Comparison of ENCODE assay signal across 8 cellular contexts in the genomic region with DNA sequence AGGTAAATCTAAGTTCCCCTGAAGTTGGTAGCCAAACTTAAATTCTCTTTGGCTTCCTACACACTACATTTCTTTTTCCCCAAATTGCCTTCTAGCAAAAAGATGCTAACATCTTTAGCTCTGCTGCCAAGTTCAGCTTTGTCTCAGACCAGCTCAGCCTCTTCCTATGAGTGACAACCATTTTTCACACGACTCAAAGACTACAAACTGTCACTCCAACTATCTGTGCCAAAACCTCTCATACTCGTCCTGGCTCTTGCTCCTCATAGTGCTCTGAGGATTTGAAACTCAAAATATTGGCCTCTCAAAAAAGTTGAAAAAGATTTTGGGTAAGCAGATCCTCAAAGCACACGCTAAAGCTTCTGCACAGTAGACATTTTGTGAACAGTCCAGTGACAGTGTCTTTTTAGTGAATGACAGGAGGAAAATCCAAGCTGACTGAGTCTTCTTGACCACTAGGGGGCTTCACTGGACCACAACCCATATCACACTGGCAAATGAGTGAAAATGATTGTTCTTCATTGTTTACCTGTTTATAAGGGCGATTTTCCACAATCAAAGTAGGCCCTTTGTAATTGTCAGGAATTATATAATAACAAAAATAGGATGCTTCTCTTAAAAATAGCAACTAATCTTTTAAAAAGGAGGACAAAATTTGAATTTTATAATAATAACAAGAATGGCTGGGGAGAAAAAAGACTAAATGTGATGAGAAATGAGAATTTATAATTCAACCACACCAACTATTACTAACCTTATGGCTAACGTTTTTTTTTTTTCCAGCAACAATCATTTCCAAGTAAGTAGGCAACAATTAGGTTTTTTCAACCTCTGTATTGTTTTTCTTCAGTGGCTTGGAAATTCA.
A peak's percentile ranks its signal among the peaks of the same experiment; 100 is the strongest.
DNase-seq lines count a peak whose midpoint lies in the region; ATAC-seq and TF ChIP-seq lines count a peak whose summit lies in the region.

No MANE protein-coding gene starts in this region.

- H3K27ac ChIP-seq in OCI-LY1 (ENCODE audit: low read depth, low read length, poor library complexity, severe bottlenecking) (peak overlapping the region; percentile 68), hepatocyte (no peak overlapping the region)

- H3K9me2 ChIP-seq in OCI-LY1 (ENCODE audit: low read depth, low read length) (no peaks in the 10 kb centered on the region), hepatocyte (replicated peaks; ENCODE audit: insufficient read depth) (no peaks in the 10 kb centered on the region)

- peak; percentile 54 to 64 for DNase-seq in AML-193 (lab: John Stamatoyannopoulos, UW)
- DNase-seq in GM13977 (ENCODE audit: low spot score): peak; percentile 69
- DNase-seq in HT1080 (ENCODE audit: low read depth): peak; percentile 59
- DNase-seq in astrocyte of the spinal cord (ENCODE audit: low read depth, low spot score): peak; percentile 48
- DNase-seq in hepatocyte (ENCODE audit: low spot score): peak; percentile 73
- DNase-seq in stimulated activated effector memory CD8-positive, alpha-beta T cell treated with anti-CD3 and anti-CD28 coated beads, Interleukin-12 subunit alpha, Interleukin-12 subunit beta, amount 100 ng/mL, for 72 hours (ENCODE audit: low spot score in 2 of 2): peak in 1 of 2 donors; percentile 48

- H3K36me3 Mint-ChIP-seq in stimulated activated effector memory CD8-positive, alpha-beta T cell treated with anti-CD3 and anti-CD28 coated beads, Interleukin-12 subunit alpha, Interleukin-12 subunit beta, amount 100 ng/mL, for 72 hours: peaks cover 96% of the 10 kb centered on the region

- H3K4me1 ChIP-seq in OCI-LY1 (ENCODE audit: insufficient read depth, low read length, severe bottlenecking): peaks cover 14% of the 10 kb centered on the region
- no peaks in the 10 kb centered on the region for H3K4me1 ChIP-seq in hepatocyte (ENCODE audit: insufficient read depth)

- H3K4me2 ChIP-seq in OCI-LY1 (ENCODE audit: low read length) (peak overlapping the region; percentile 48; the same call in 1 of the 2 replicates), hepatocyte (no peak overlapping the region)

- H3K79me2 ChIP-seq in OCI-LY1 (ENCODE audit: insufficient read depth, low read length): no peaks in the 10 kb centered on the region
- H3K79me2 ChIP-seq in hepatocyte: no peaks in the 10 kb centered on the region

- peak overlapping the region; percentile 85 for H3K27ac Mint-ChIP-seq in stimulated activated effector memory CD8-positive, alpha-beta T cell treated with anti-CD3 and anti-CD28 coated beads, Interleukin-12 subunit alpha, Interleukin-12 subunit beta, amount 100 ng/mL, for 72 hours

- H3K36me3 ChIP-seq in OCI-LY1 (ENCODE audit: insufficient read depth, low read length): peaks cover 16% of the 10 kb centered on the region; the same call in 1 of the 2 replicates
- H3K36me3 ChIP-seq in hepatocyte (replicated peaks; ENCODE audit: insufficient read depth, low read depth): no peaks in the 10 kb centered on the region

- no peaks in the 10 kb centered on the region for H3K9me3 Mint-ChIP-seq in stimulated activated effector memory CD8-positive, alpha-beta T cell treated with anti-CD3 and anti-CD28 coated beads, Interleukin-12 subunit alpha, Interleukin-12 subunit beta, amount 100 ng/mL, for 72 hours

- H4K20me1 ChIP-seq in OCI-LY1 (ENCODE audit: insufficient read depth, low read length) (no peaks in the 10 kb centered on the region), hepatocyte (ENCODE audit: insufficient read depth, poor library complexity, severe bottlenecking) (no peaks in the 10 kb centered on the region)

- peak; percentile 71 for TF ChIP-seq CTCF in GM13977 (IDR thresholded peaks at IDR 0.05; ENCODE audit: extremely low read depth, insufficient read depth, missing control alignments)
- peak; percentile 90 for TF ChIP-seq CTCF in OCI-LY1 (IDR thresholded peaks at IDR 0.05; ENCODE audit: low read length)
- TF ChIP-seq CTCF in astrocyte of the spinal cord (IDR thresholded peaks at IDR 0.05; ENCODE audit: low read depth, low read length): peak; percentile 89
- peak; percentile 83 for TF ChIP-seq CTCF in hepatocyte (IDR thresholded peaks at IDR 0.05; ENCODE audit: poor library complexity)

- no peak overlapping the region for H3K4me3 Mint-ChIP-seq in stimulated activated effector memory CD8-positive, alpha-beta T cell treated with anti-CD3 and anti-CD28 coated beads, Interleukin-12 subunit alpha, Interleukin-12 subunit beta, amount 100 ng/mL, for 72 hours

- WGBS in hepatocyte (ENCODE audit: low lambda C conversion rate, missing lambda C conversion rate): 36% methylated on average over 5 of the region's 5 CpGs

- H3K9ac ChIP-seq in OCI-LY1 (ENCODE audit: low read length): peak overlapping the region; percentile 42

- H3K4me3 ChIP-seq in OCI-LY1 (ENCODE audit: low read depth, low read length, poor library complexity, severe bottlenecking) (no peak overlapping the region), astrocyte of the spinal cord (ENCODE audit: low read depth, low read length) (no peak overlapping the region), hepatocyte (no peak overlapping the region)

- peaks cover 18% of the 10 kb centered on the region for H3K4me1 Mint-ChIP-seq in stimulated activated effector memory CD8-positive, alpha-beta T cell treated with anti-CD3 and anti-CD28 coated beads, Interleukin-12 subunit alpha, Interleukin-12 subunit beta, amount 100 ng/mL, for 72 hours

- H2AFZ ChIP-seq in OCI-LY1 (ENCODE audit: low read length) (peak overlapping the region; percentile 44; the same call in 1 of the 2 replicates), hepatocyte (no peak overlapping the region)

- no peaks in the 10 kb centered on the region for H3K27me3 ChIP-seq in OCI-LY1 (ENCODE audit: insufficient read depth, low read length)
- no peaks in the 10 kb centered on the region for H3K27me3 ChIP-seq in hepatocyte

- no peaks in the 10 kb centered on the region for H3F3A ChIP-seq in OCI-LY1 (ENCODE audit: insufficient read depth, low read length)

- H3K9me3 ChIP-seq in OCI-LY1 (ENCODE audit: low read length) (no peaks in the 10 kb centered on the region), hepatocyte (ENCODE audit: low read depth) (no peaks in the 10 kb centered on the region)

- peak; percentile 73 for ATAC-seq in stimulated activated effector memory CD8-positive, alpha-beta T cell treated with anti-CD3 and anti-CD28 coated beads, Interleukin-12 subunit alpha, Interleukin-12 subunit beta, amount 100 ng/mL, for 72 hours
- ATAC-seq in HG03097 (IDR thresholded peaks at IDR 0.05; ENCODE audit: low FRiP score, unreplicated experiment): no peak

- in situ Hi-C loops in GM13977 (cut with MboI; ENCODE audit: low pct_unique_long_range_greater_than_20kb, low sequenced_read_pairs, unreplicated experiment) (no loop called here), astrocyte of the spinal cord (cut with HindIII; ENCODE audit: low sequenced_read_pairs) (no loop called here)
